ENCODE assay signal across 27 cellular contexts in genomic region chr1:119767486-119767885, GRCh38. TPM values are rescaled to one million over a fixed set of nuclear protein-coding genes. Genes with fewer than 3 reads are reported as not detected.
DNase-seq lines count a peak whose midpoint lies in the region; ATAC-seq, FAIRE-seq and TF ChIP-seq lines count a peak whose summit lies in the region.
"Had no signal": no experiment of that assay in that cellular context is flagged by ENCODE, and none has a peak within 500 bp of the region (broad histone marks: within the 10 kb centered on the region; RNA-seq: fewer than 3 reads in every experiment).

No MANE protein-coding gene starts in this region.

- TF ChIP-seq RAD21 in liver (IDR thresholded peaks at IDR 0.05): no peak

- H3K27me3 ChIP-seq in RWPE2 (ENCODE audit: insufficient read depth, poor library complexity, severe bottlenecking) (no peaks in the 10 kb centered on the region), liver (ENCODE audit: control insufficient read depth in 4 of 4, insufficient read depth in 4 of 4, low read length in 3 of 4) (no peaks in the 10 kb centered on the region), H7 (ENCODE audit: control insufficient read depth, insufficient read depth, low read length) (peaks cover 4% of the 10 kb centered on the region; the same call in 1 of the 2 replicates)
- H3K27me3 ChIP-seq: BLaER1 treated with 17β-estradiol and CSF1 and Interleukin-3, amounts not matched to agents 10 nM and 100 nM; breast epithelium; right atrium auricular region had no signal

- H3K4me3 Mint-ChIP-seq in type B pancreatic cell: peak overlapping the region; percentile 61
- H3K4me3 Mint-ChIP-seq: activated CD4-positive, alpha-beta T cell treated with anti-CD3 and anti-CD28 coated beads, Interleukin-2, amount 10 ng/mL, durations not matched to agents 7 days and 5 days had no signal

- peak; percentile 36; the same call in 1 of the 3 replicates for ATAC-seq in RWPE2 (ENCODE audit: low read depth)

- TF ChIP-seq CTCF in RWPE2 (IDR thresholded peaks at IDR 0.05; ENCODE audit: poor library complexity, severe bottlenecking): no peak
- no peak for TF ChIP-seq CTCF in liver (IDR thresholded peaks at IDR 0.05; ENCODE audit: low read depth, low read length, missing input control)
- TF ChIP-seq CTCF in type B pancreatic cell (conservative IDR thresholded peaks at IDR 0.05): no peak

- WGBS in liver: 32% methylated on average over 2 of the region's 2 CpGs

- no peaks in the 10 kb centered on the region for H3K27me3 Mint-ChIP-seq in type B pancreatic cell

- no peaks in the 10 kb centered on the region for H3K4me1 ChIP-seq in RWPE2 (ENCODE audit: insufficient read depth, poor library complexity, severe bottlenecking)
- peaks cover 6 to 62% (median 40%) of the 10 kb centered on the region in 4 donors for H3K4me1 ChIP-seq in liver (ENCODE audit: control insufficient read depth in 4 of 4, insufficient read depth in 4 of 4, low read length in 3 of 4)
- H3K4me1 ChIP-seq: breast epithelium had no signal

- peak overlapping the region; percentile 94 to 99 for H3K9ac ChIP-seq in liver (ENCODE audit: low read depth in 1 of 2, low read length in 2 of 2)
- H3K9ac ChIP-seq: BLaER1 treated with 17β-estradiol and CSF1 and Interleukin-3, amounts not matched to agents 10 nM and 100 nM had no signal

- H3K4me3 ChIP-seq in RWPE2 (ENCODE audit: severe bottlenecking) (no peak overlapping the region), liver (ENCODE audit: low read depth in 1 of 3, low read length in 3 of 3) (peak overlapping the region; percentile 73 to 92 (median 78)), H7 (ENCODE audit: insufficient read depth, low read depth, low read length) (no peak overlapping the region)
- H3K4me3 ChIP-seq: BLaER1 treated with 17β-estradiol and CSF1 and Interleukin-3, amounts not matched to agents 10 nM and 100 nM; lung had no signal

- H3K36me3 ChIP-seq in RWPE2 (ENCODE audit: low read depth): no peaks in the 10 kb centered on the region
- peaks cover 0 to 20% (median 5%) of the 10 kb centered on the region in 4 donors for H3K36me3 ChIP-seq in liver (ENCODE audit: control insufficient read depth in 4 of 4, insufficient read depth in 3 of 4, low read depth in 1 of 4, low read length in 3 of 4)
- no peaks in the 10 kb centered on the region for H3K36me3 ChIP-seq in H7 (replicated peaks; ENCODE audit: control insufficient read depth, insufficient read depth, low read length)
- H3K36me3 ChIP-seq: BLaER1 treated with 17β-estradiol and CSF1 and Interleukin-3, amounts not matched to agents 10 nM and 100 nM; breast epithelium; right atrium auricular region had no signal

- no peaks in the 10 kb centered on the region for H3K36me3 Mint-ChIP-seq in type B pancreatic cell

- DNase-seq in NCI-H748 (lab: John Stamatoyannopoulos, UW; ENCODE audit: unreplicated experiment) (peak; percentile 5), NCI-H748 treated with DMSO at 0.1 percent for 48 hours (lab: John Stamatoyannopoulos, UW) (no peak), RWPE2 (ENCODE audit: low spot score) (no peak), type B pancreatic cell (ENCODE audit: extremely low spot score, unreplicated experiment) (no peak), frontal cortex (ENCODE audit: low spot score in 2 of 2) (no peak), hepatic stellate cell (ENCODE audit: low spot score) (no peak), H7 (no peak)
- DNase-seq: activated CD4-positive, alpha-beta T cell treated with anti-CD3 and anti-CD28 coated beads, Interleukin-2, amount 10 ng/mL, durations not matched to agents 7 days and 5 days; activated CD8-positive, alpha-beta memory T cell treated with anti-CD3 and anti-CD28 coated beads, Interleukin-2, amount 50 U/mL, for 4 hours; dermis blood vessel endothelial cell; islet precursor cell; KG1; MV-4-11; NCI-H187; nucleus accumbens; substantia nigra; SW 1271 had no signal

- H3K4me1 Mint-ChIP-seq in type B pancreatic cell (ENCODE audit: unreplicated experiment): peaks cover 32% of the 10 kb centered on the region
- H3K4me1 Mint-ChIP-seq: activated CD4-positive, alpha-beta T cell treated with anti-CD3 and anti-CD28 coated beads, Interleukin-2, amount 10 ng/mL, durations not matched to agents 7 days and 5 days had no signal

- no peak for FAIRE-seq in frontal cortex (lab: Jason Lieb, UNC)
- FAIRE-seq: D721Med, G401.6, urothelium cell line had no signal

- H3K27ac ChIP-seq in RWPE2 (ENCODE audit: poor library complexity, severe bottlenecking): no peak overlapping the region
- peak overlapping the region; percentile 47 to 77 for H3K27ac ChIP-seq in liver (ENCODE audit: low read depth in 1 of 2, low read length in 2 of 2)
- H3K27ac ChIP-seq: BLaER1 treated with 17β-estradiol and CSF1 and Interleukin-3, amounts not matched to agents 10 nM and 100 nM; breast epithelium had no signal

- H3K27ac Mint-ChIP-seq in type B pancreatic cell: peak overlapping the region; percentile 37
- H3K27ac Mint-ChIP-seq: activated CD4-positive, alpha-beta T cell treated with anti-CD3 and anti-CD28 coated beads, Interleukin-2, amount 10 ng/mL, durations not matched to agents 7 days and 5 days had no signal

- no peaks in the 10 kb centered on the region for H3K9me3 Mint-ChIP-seq in type B pancreatic cell
- H3K9me3 Mint-ChIP-seq: activated CD4-positive, alpha-beta T cell treated with anti-CD3 and anti-CD28 coated beads, Interleukin-2, amount 10 ng/mL, durations not matched to agents 7 days and 5 days had no signal

- H3K9me3 ChIP-seq in RWPE2 (ENCODE audit: severe bottlenecking) (no peaks in the 10 kb centered on the region), liver (ENCODE audit: control insufficient read depth in 4 of 4, low read length in 3 of 4) (no peaks in the 10 kb centered on the region)

TF ChIP-seq in liver, 16 proteins besides CTCF, POLR2A, EP300 and RAD21:
- TF ChIP-seq MAX (IDR thresholded peaks at IDR 0.05) (no peak), RXRA (IDR thresholded peaks at IDR 0.05) (peak in 1 of 2 donors; percentile 6)

RNA-seq across cellular contexts. Expression of gene HMGCS2, which starts 1.2 kb away (rescaled TPM):
- total RNA-seq in liver: 100 to 1,000 TPM; 297 to 846 TPM
- polyA plus RNA-seq in liver: 100 to 1,000 TPM; 836 to 944 TPM
- 19.1 and 34.7 TPM in 2 replicates for total RNA-seq in type B pancreatic cell (ENCODE audit: low replicate concordance)
- total RNA-seq in frontal cortex: not detected
- total RNA-seq in H7 (2014; rRNA removed; shearing (Covaris generic)): not detected in 2 replicates
- total RNA-seq: activated CD4-positive, alpha-beta T cell treated with anti-CD3 and anti-CD28 coated beads, Interleukin-2, amount 10 ng/mL, durations not matched to agents 7 days and 5 days; dermis blood vessel endothelial cell; myocyte; NCI-H460 had no signal

RNA-seq across cellular contexts. Expression of gene REG4, which starts 43.8 kb away (rescaled TPM):
- total RNA-seq in liver (under 1 TPM; 0.08 to 0.19 TPM), type B pancreatic cell (ENCODE audit: low replicate concordance) (4.3 and 5.8 TPM in 2 replicates), frontal cortex (not detected)
- under 1 TPM in 1 of 2 donors, not detected in 1; 0.15 TPM for polyA plus RNA-seq in liver
- total RNA-seq in H7 (2014; rRNA removed; shearing (Covaris generic)): not detected in 2 replicates
- total RNA-seq: breast epithelium, dermis blood vessel endothelial cell, lung, myocyte, NCI-H460, right atrium auricular region had no signal

RNA-seq across cellular contexts. Expression of gene PHGDH, which starts 55.8 kb away (rescaled TPM):
- total RNA-seq in liver: 10 to 100 TPM; 48.0 to 59.7 TPM
- polyA plus RNA-seq in liver: 100 to 1,000 TPM; 101 to 178 TPM
- 195 and 217 TPM in 2 replicates for total RNA-seq in type B pancreatic cell (ENCODE audit: low replicate concordance)
- 13.0 TPM for total RNA-seq in frontal cortex
- total RNA-seq in H7 (2014; rRNA removed; shearing (Covaris generic)): 586 and 589 TPM in 2 replicates

Comparison
In these comparisons a context has a peak if more than half of its experiments do, and no peak if none do; other contexts are left out.
1. H3K4me3 ChIP-seq: peak in liver (3 of 3); none in RWPE2 (single experiment) and H7 (single experiment).
2. RNA of gene HMGCS2, which starts 1.2 kb away (total RNA-seq): 297 to 846 TPM in liver and 19.1 to 34.7 TPM in type B pancreatic cell; not detected in frontal cortex (single experiment) and not detected in H7; every median in the first group is over 10 times any median in the second.